9 cellular contexts compared by ENCODE assay signal in genomic region chr20:41031243-41031619, GRCh38. TPM values are rescaled to one million over a fixed set of nuclear protein-coding genes. Genes with fewer than 3 reads are reported as not detected.
DNase-seq lines count a peak whose midpoint lies in the region; ATAC-seq, FAIRE-seq and TF ChIP-seq lines count a peak whose summit lies in the region.
"Had no signal": no experiment of that assay in that cellular context is flagged by ENCODE, and none has a peak within 500 bp of the region (broad histone marks: within the 10 kb centered on the region; RNA-seq: fewer than 3 reads in every experiment).

No MANE protein-coding gene starts in this region.

- no peak for FAIRE-seq in keratinocyte (lab: Jason Lieb, UNC)

- H4K20me1 ChIP-seq in keratinocyte (ENCODE audit: control insufficient read depth, extremely low read depth, insufficient read depth, low read length), result peaks cover 23% of the 10 kb centered on the region

- peak overlapping the region; percentile 87 to 97 (median 95) for H3K4me3 ChIP-seq in keratinocyte (ENCODE audit: control insufficient read depth in 2 of 3, extremely low read depth in 1 of 3, insufficient read depth in 2 of 3, low read depth in 1 of 3, low read length in 3 of 3)
- peak overlapping the region; percentile 89 for H3K4me3 ChIP-seq in thoracic aorta

- peaks cover 3% of the 10 kb centered on the region for H3K9me1 ChIP-seq in keratinocyte (ENCODE audit: control insufficient read depth, extremely low read depth, insufficient read depth, low read length)

- dilution Hi-C loops in keratinocyte (cut with MboI; ENCODE audit: extremely low pct_ligation_motif_present, low sequenced_read_pairs), result no loop called here

- peaks cover 28% of the 10 kb centered on the region for H3K36me3 Mint-ChIP-seq in activated naive CD4-positive, alpha-beta T cell treated with anti-CD3 and anti-CD28 coated beads for 36 hours (ENCODE audit: low read depth)
- H3K36me3 Mint-ChIP-seq in activated naive CD4-positive, alpha-beta T cell treated with anti-CD3 and anti-CD28 coated beads, Interleukin-2, amount 50 U/mL, for 72 hours, result peaks cover 25 to 49% of the 10 kb centered on the region in 2 donors
- H3K36me3 Mint-ChIP-seq in activated naive CD8-positive, alpha-beta T cell treated with anti-CD3 and anti-CD28 coated beads, Interleukin-2, amount 10 ng/mL, durations not matched to agents 7 days and 5 days, result peaks cover 54% of the 10 kb centered on the region

- H3K36me3 ChIP-seq in keratinocyte (ENCODE audit: control insufficient read depth in 2 of 2, extremely low read depth in 1 of 2, insufficient read depth in 2 of 2, low read length in 2 of 2) (peaks cover 5 to 29% of the 10 kb centered on the region in 2 experiments), thoracic aorta (no peaks in the 10 kb centered on the region)

- POLR2A ChIA-PET in activated naive CD8-positive, alpha-beta T cell treated with anti-CD3 and anti-CD28 coated beads, Interleukin-2, amount 10 ng/mL, durations not matched to agents 7 days and 5 days (lab: Charles Lee), result interaction anchor here (0.5 to 3.8 kb wide), 5 partner anchors 8 to 40 kb away, joined by 3 to 22 read pairs (median 11); no protein-coding TSS in a partner anchor

- CTCF ChIA-PET in activated naive CD4-positive, alpha-beta T cell treated with anti-CD3 and anti-CD28 coated beads for 36 hours (lab: Charles Lee), result interaction anchor here (1.2 to 2.2 kb wide), 3 partner anchors 17 to 63 kb away, joined by 4 to 8 read pairs (median 4); no protein-coding TSS in a partner anchor

- H3K4me3 Mint-ChIP-seq in activated naive CD4-positive, alpha-beta T cell treated with anti-CD3 and anti-CD28 coated beads for 36 hours, result peak overlapping the region; percentile 86
- peak overlapping the region; percentile 82 for H3K4me3 Mint-ChIP-seq in activated naive CD8-positive, alpha-beta T cell treated with anti-CD3 and anti-CD28 coated beads, Interleukin-2, amount 10 ng/mL, durations not matched to agents 7 days and 5 days

- H3K27me3 ChIP-seq in keratinocyte (ENCODE audit: control insufficient read depth, extremely low read depth, insufficient read depth, low read length) (no peaks in the 10 kb centered on the region), thoracic aorta (replicated peaks; ENCODE audit: insufficient read depth) (no peaks in the 10 kb centered on the region)

- intact Hi-C loops in activated naive CD4-positive, alpha-beta T cell treated with anti-CD3 and anti-CD28 coated beads for 36 hours (cut with micrococcal nuclease), result no loop called here

- H3K4me2 ChIP-seq in keratinocyte (ENCODE audit: control insufficient read depth, extremely low read depth, insufficient read depth, low read depth, low read length), result peak overlapping the region; percentile 99

- peak overlapping the region; percentile 95 for H3K9ac ChIP-seq in keratinocyte (ENCODE audit: control insufficient read depth, extremely low read depth, insufficient read depth, low read length)

- H3K27ac ChIP-seq in keratinocyte (ENCODE audit: control insufficient read depth, insufficient read depth, low read length) (peak overlapping the region; percentile 23), thoracic aorta (no peak overlapping the region)

- H3K27me3 Mint-ChIP-seq in activated naive CD4-positive, alpha-beta T cell treated with anti-CD3 and anti-CD28 coated beads for 36 hours (ENCODE audit: low read depth), result no peaks in the 10 kb centered on the region
- H3K27me3 Mint-ChIP-seq in activated naive CD8-positive, alpha-beta T cell treated with anti-CD3 and anti-CD28 coated beads, Interleukin-2, amount 10 ng/mL, durations not matched to agents 7 days and 5 days, result no peaks in the 10 kb centered on the region

- H3K27ac Mint-ChIP-seq in activated naive CD4-positive, alpha-beta T cell treated with anti-CD3 and anti-CD28 coated beads for 36 hours, result no peak overlapping the region
- H3K27ac Mint-ChIP-seq in activated naive CD4-positive, alpha-beta T cell treated with anti-CD3 and anti-CD28 coated beads, Interleukin-2, amount 50 U/mL, for 72 hours, result peak overlapping the region in 1 of 2 donors; percentile 100
- H3K27ac Mint-ChIP-seq in activated naive CD8-positive, alpha-beta T cell treated with anti-CD3 and anti-CD28 coated beads, Interleukin-2, amount 10 ng/mL, durations not matched to agents 7 days and 5 days, result peak overlapping the region; percentile 6

- H2AFZ ChIP-seq in keratinocyte (ENCODE audit: control insufficient read depth, low read length), result no peak overlapping the region

- H3K9me3 Mint-ChIP-seq in activated naive CD4-positive, alpha-beta T cell treated with anti-CD3 and anti-CD28 coated beads for 36 hours, result no peaks in the 10 kb centered on the region
- H3K9me3 Mint-ChIP-seq in activated naive CD4-positive, alpha-beta T cell treated with anti-CD3 and anti-CD28 coated beads, Interleukin-2, amount 50 U/mL, for 72 hours, result no peaks in the 10 kb centered on the region
- no peaks in the 10 kb centered on the region for H3K9me3 Mint-ChIP-seq in activated naive CD8-positive, alpha-beta T cell treated with anti-CD3 and anti-CD28 coated beads, Interleukin-2, amount 10 ng/mL, durations not matched to agents 7 days and 5 days

- TF ChIP-seq CTCF in keratinocyte (optimal IDR thresholded peaks at IDR 0.05 in 1 of 3, IDR thresholded peaks at IDR 0.05 in 1 of 3, conservative IDR thresholded peaks at IDR 0.05 in 1 of 3; ENCODE audit: extremely low read depth in 1 of 3, insufficient read depth in 2 of 3, low read length in 3 of 3) (no peak), thoracic aorta (IDR thresholded peaks at IDR 0.05) (no peak)

- H3K9me3 ChIP-seq in keratinocyte (ENCODE audit: control insufficient read depth, low read depth, low read length) (no peaks in the 10 kb centered on the region), thoracic aorta (no peaks in the 10 kb centered on the region)

- DNase-seq in activated naive CD4-positive, alpha-beta T cell treated with anti-CD3 and anti-CD28 coated beads for 36 hours, result no peak
- DNase-seq in activated naive CD4-positive, alpha-beta T cell treated with anti-CD3 and anti-CD28 coated beads, Interleukin-2, amount 50 U/mL, for 72 hours (ENCODE audit: low spot score in 2 of 2), result no peak
- no peak for DNase-seq in activated naive CD8-positive, alpha-beta T cell treated with anti-CD3 and anti-CD28 coated beads, Interleukin-2, amount 10 ng/mL, durations not matched to agents 7 days and 5 days
- DNase-seq in keratinocyte (ENCODE audit: low read depth, low spot score) (no peak), thoracic aorta (ENCODE audit: low spot score) (no peak), SK-N-DZ (ENCODE audit: low spot score) (no peak)
- DNase-seq: NCI-H1930 had no signal

- peaks cover 37% of the 10 kb centered on the region for H3K4me1 ChIP-seq in keratinocyte (ENCODE audit: control insufficient read depth, extremely low read depth, insufficient read depth, low read length)
- H3K4me1 ChIP-seq in thoracic aorta (ENCODE audit: control insufficient read depth in 1 of 2, low read depth in 2 of 2), result peaks cover 52 to 64% of the 10 kb centered on the region in 2 donors

- ATAC-seq in activated naive CD4-positive, alpha-beta T cell treated with anti-CD3 and anti-CD28 coated beads, Interleukin-2, amount 50 U/mL, for 72 hours, result no peak
- ATAC-seq in activated naive CD8-positive, alpha-beta T cell treated with anti-CD3 and anti-CD28 coated beads, Interleukin-2, amount 10 ng/mL, durations not matched to agents 7 days and 5 days (ENCODE audit: low read depth), result no peak
- ATAC-seq in thoracic aorta (ENCODE audit: insufficient number of reproducible peaks, low FRiP score, low read depth), result no peak
- no peak for ATAC-seq in GM21526 (IDR thresholded peaks at IDR 0.05; ENCODE audit: low FRiP score, unreplicated experiment)
- no peak for ATAC-seq in GM18511 (IDR thresholded peaks at IDR 0.05; ENCODE audit: unreplicated experiment)

- H3K4me1 Mint-ChIP-seq in activated naive CD4-positive, alpha-beta T cell treated with anti-CD3 and anti-CD28 coated beads for 36 hours (ENCODE audit: low read depth), result peaks cover 68% of the 10 kb centered on the region
- H3K4me1 Mint-ChIP-seq in activated naive CD8-positive, alpha-beta T cell treated with anti-CD3 and anti-CD28 coated beads, Interleukin-2, amount 10 ng/mL, durations not matched to agents 7 days and 5 days, result peaks cover 63% of the 10 kb centered on the region

- H3K79me2 ChIP-seq in keratinocyte (ENCODE audit: control insufficient read depth, insufficient read depth, low read length), result peaks cover 76% of the 10 kb centered on the region

RNA-seq across cellular contexts. Expression of gene TOP1, which starts 2.6 kb away (rescaled TPM):
- total RNA-seq in activated naive CD4-positive, alpha-beta T cell treated with anti-CD3 and anti-CD28 coated beads for 36 hours, result 10 to 100 TPM; 91.7 to 92.6 TPM
- total RNA-seq in activated naive CD4-positive, alpha-beta T cell treated with anti-CD3 and anti-CD28 coated beads, Interleukin-2, amount 50 U/mL, for 72 hours, result 10 to 100 TPM; 62.4 to 98.9 TPM
- 10 to 100 TPM; 72.6 to 75.2 TPM for total RNA-seq in activated naive CD8-positive, alpha-beta T cell treated with anti-CD3 and anti-CD28 coated beads, Interleukin-2, amount 10 ng/mL, durations not matched to agents 7 days and 5 days
- 13.8 to 25.2 TPM (median 20.4 TPM) in 3 replicates for polyA plus RNA-seq in keratinocyte
- 249 TPM for polyA plus RNA-seq in keratinocyte (2011; ENCODE audit: low read depth)
- 15.7 and 22.8 TPM in 2 replicates for polyA plus RNA-seq in keratinocyte (2011; cell fraction: cytosol; rRNA removed)
- 30.5 and 40.4 TPM in 2 replicates for polyA plus RNA-seq in keratinocyte (2011; cell fraction: nucleus; rRNA removed)
- polyA plus RNA-seq in keratinocyte (2012; ENCODE audit: low replicate concordance), result 58.4 and 64.0 TPM in 2 replicates
- polyA minus RNA-seq in keratinocyte, result 7.4 to 27.4 TPM (median 7.8 TPM) in 3 replicates
- 16.5 TPM for polyA minus RNA-seq in keratinocyte (2011; cell fraction: cytosol; rRNA and poly(A)+ RNA removed)
- polyA minus RNA-seq in keratinocyte (2011; cell fraction: nucleus; rRNA and poly(A)+ RNA removed), result 14.8 and 40.6 TPM in 2 replicates
- total RNA-seq in thoracic aorta, result 10 to 100 TPM; 17.3 to 35.4 TPM
- polyA plus RNA-seq in SK-N-DZ (2014; cell fraction: cytosol; rRNA removed), result 27.6 and 27.7 TPM in 2 replicates
- 27.3 and 45.7 TPM in 2 replicates for polyA plus RNA-seq in SK-N-DZ (2014; cell fraction: nucleus; rRNA removed)
